In the genomic region with DNA sequence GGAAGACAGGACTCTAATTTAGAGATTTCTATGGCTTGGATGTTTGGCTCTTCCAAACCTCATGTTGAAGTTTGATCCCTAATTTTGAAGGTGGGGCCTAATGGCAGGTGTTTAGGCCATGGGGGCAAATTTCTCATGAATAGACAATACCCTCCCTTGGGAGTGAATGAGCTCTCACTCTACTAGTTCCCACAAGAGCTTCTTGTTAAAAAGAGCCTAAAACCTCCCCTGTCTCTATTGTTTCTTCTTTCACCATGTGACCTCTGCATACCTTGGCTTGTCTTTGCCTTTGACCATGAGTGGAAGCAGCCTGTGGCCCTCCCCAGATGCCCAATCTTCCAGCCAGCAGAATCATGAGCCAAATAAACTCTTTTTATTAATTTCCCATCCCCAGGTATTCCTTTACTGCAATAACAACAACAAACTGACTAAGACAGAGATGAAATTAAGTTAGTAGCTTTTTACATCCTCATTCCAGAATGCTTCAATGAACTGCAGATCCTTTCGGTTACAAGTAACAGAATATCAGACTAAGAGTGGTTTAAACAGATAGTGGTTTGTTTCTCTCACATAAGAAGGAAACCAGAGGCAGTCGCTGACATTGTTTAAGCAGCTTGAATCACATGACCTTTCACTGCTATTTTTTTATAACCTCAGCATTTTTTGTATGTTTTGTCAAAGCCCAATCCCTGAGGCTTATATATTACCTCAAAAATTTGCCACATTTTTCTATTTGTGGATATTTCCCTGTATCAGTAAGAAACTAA, we compare ENCODE assay signal across 16 cellular contexts.
DNase-seq lines count a peak whose midpoint lies in the region; ATAC-seq and TF ChIP-seq lines count a peak whose summit lies in the region.
"Had no signal": no experiment of that assay in that cellular context is flagged by ENCODE, and none has a peak within 500 bp of the region (broad histone marks: within the 10 kb centered on the region; RNA-seq: fewer than 3 reads in every experiment).

No MANE protein-coding gene starts in this region.

- no peak overlapping the region for H3K27ac Mint-ChIP-seq in type B pancreatic cell
- H3K27ac Mint-ChIP-seq: activated CD4-positive, alpha-beta T cell treated with anti-CD3 and anti-CD28 coated beads, Interleukin-2, amount 10 ng/mL, durations not matched to agents 24 days and 14 days; stimulated activated naive B cell treated with anti-CD40 and anti-IgM and Interleukin-4, amounts not matched to agents 10 μg/mL and 1 μg/mL and 100 μg/mL, for 72 hours had no signal

- ATAC-seq in GM19351 (IDR thresholded peaks at IDR 0.05; ENCODE audit: unreplicated experiment): peak; percentile 48
- ATAC-seq in HG02610 (IDR thresholded peaks at IDR 0.05; ENCODE audit: unreplicated experiment): peak; percentile 47
- peak; percentile 57 for ATAC-seq in HG03460 (IDR thresholded peaks at IDR 0.05; ENCODE audit: unreplicated experiment)
- ATAC-seq in activated T-cell treated with anti-CD3 and anti-CD28 coated beads, Interleukin-2, amount 50 U/mL, for 4 hours: no peak
- ATAC-seq: stimulated activated naive B cell treated with anti-CD40 and anti-IgM and Interleukin-4, amounts not matched to agents 10 μg/mL and 1 μg/mL and 100 μg/mL, for 72 hours had no signal

- H3K36me3 ChIP-seq in rectal smooth muscle tissue (ENCODE audit: control insufficient read depth, insufficient read depth, low read length): no peaks in the 10 kb centered on the region
- H3K36me3 ChIP-seq: ovary had no signal

- no peak overlapping the region for H3K9ac ChIP-seq in rectal smooth muscle tissue (ENCODE audit: low read length)

- no peaks in the 10 kb centered on the region for H3K27me3 ChIP-seq in rectal smooth muscle tissue (ENCODE audit: control insufficient read depth, insufficient read depth, low read length)
- H3K27me3 ChIP-seq: ovary had no signal

- no peak for DNase-seq in activated T-cell treated with anti-CD3 and anti-CD28 coated beads, Interleukin-2, amount 50 U/mL, for 4 hours
- DNase-seq in posterior cingulate gyrus (no peak), type B pancreatic cell (ENCODE audit: extremely low spot score, unreplicated experiment) (no peak)
- DNase-seq: activated CD4-positive, alpha-beta T cell treated with anti-CD3 and anti-CD28 coated beads, Interleukin-2, amount 10 ng/mL, durations not matched to agents 24 days and 14 days; activated effector memory CD4-positive, alpha-beta T cell treated with anti-CD3 and anti-CD28 coated beads, Interleukin-2, amount 50 U/mL, for 16 hours; COR-L47; NCI-H1417; NCI-H524; ovary; Right ventricle myocardium superior; stimulated activated naive B cell treated with anti-CD40 and anti-IgM and Interleukin-4, amounts not matched to agents 10 μg/mL and 1 μg/mL and 100 μg/mL, for 72 hours had no signal

- H3K27me3 Mint-ChIP-seq in activated T-cell treated with anti-CD3 and anti-CD28 coated beads, Interleukin-2, amount 50 U/mL, for 4 hours (ENCODE audit: low read depth): no peaks in the 10 kb centered on the region
- H3K27me3 Mint-ChIP-seq in type B pancreatic cell: no peaks in the 10 kb centered on the region
- H3K27me3 Mint-ChIP-seq: activated CD4-positive, alpha-beta T cell treated with anti-CD3 and anti-CD28 coated beads, Interleukin-2, amount 10 ng/mL, durations not matched to agents 24 days and 14 days; stimulated activated naive B cell treated with anti-CD40 and anti-IgM and Interleukin-4, amounts not matched to agents 10 μg/mL and 1 μg/mL and 100 μg/mL, for 72 hours had no signal

- H3K36me3 Mint-ChIP-seq in activated T-cell treated with anti-CD3 and anti-CD28 coated beads, Interleukin-2, amount 50 U/mL, for 4 hours (ENCODE audit: insufficient read depth): no peaks in the 10 kb centered on the region
- no peaks in the 10 kb centered on the region for H3K36me3 Mint-ChIP-seq in type B pancreatic cell
- H3K36me3 Mint-ChIP-seq: stimulated activated naive B cell treated with anti-CD40 and anti-IgM and Interleukin-4, amounts not matched to agents 10 μg/mL and 1 μg/mL and 100 μg/mL, for 72 hours had no signal

- peak overlapping the region; percentile 10 for H3K27ac ChIP-seq in rectal smooth muscle tissue (ENCODE audit: low read depth, low read length)
- H3K27ac ChIP-seq: ovary had no signal

- intact Hi-C loops in posterior cingulate gyrus (cut with DNase I): no loop called here

- no peak for TF ChIP-seq CTCF in type B pancreatic cell (conservative IDR thresholded peaks at IDR 0.05)

- H3K9me3 Mint-ChIP-seq in activated T-cell treated with anti-CD3 and anti-CD28 coated beads, Interleukin-2, amount 50 U/mL, for 4 hours: peaks cover 15% of the 10 kb centered on the region
- peaks cover 12% of the 10 kb centered on the region for H3K9me3 Mint-ChIP-seq in type B pancreatic cell

- no peaks in the 10 kb centered on the region for H3K4me1 ChIP-seq in rectal smooth muscle tissue (ENCODE audit: control insufficient read depth, insufficient read depth, low read length)

- no peaks in the 10 kb centered on the region for H3K4me1 Mint-ChIP-seq in activated T-cell treated with anti-CD3 and anti-CD28 coated beads, Interleukin-2, amount 50 U/mL, for 4 hours (ENCODE audit: low read depth)
- H3K4me1 Mint-ChIP-seq in type B pancreatic cell (ENCODE audit: unreplicated experiment): no peaks in the 10 kb centered on the region
- H3K4me1 Mint-ChIP-seq: activated CD4-positive, alpha-beta T cell treated with anti-CD3 and anti-CD28 coated beads, Interleukin-2, amount 10 ng/mL, durations not matched to agents 24 days and 14 days; stimulated activated naive B cell treated with anti-CD40 and anti-IgM and Interleukin-4, amounts not matched to agents 10 μg/mL and 1 μg/mL and 100 μg/mL, for 72 hours had no signal

- no peak overlapping the region for H3K4me3 Mint-ChIP-seq in activated T-cell treated with anti-CD3 and anti-CD28 coated beads, Interleukin-2, amount 50 U/mL, for 4 hours
- H3K4me3 Mint-ChIP-seq in type B pancreatic cell: no peak overlapping the region
- H3K4me3 Mint-ChIP-seq: activated CD4-positive, alpha-beta T cell treated with anti-CD3 and anti-CD28 coated beads, Interleukin-2, amount 10 ng/mL, durations not matched to agents 24 days and 14 days; stimulated activated naive B cell treated with anti-CD40 and anti-IgM and Interleukin-4, amounts not matched to agents 10 μg/mL and 1 μg/mL and 100 μg/mL, for 72 hours had no signal

- no peak overlapping the region for H3K4me3 ChIP-seq in rectal smooth muscle tissue (ENCODE audit: low read length)
- H3K4me3 ChIP-seq: lung, ovary had no signal

Comparison
In these comparisons a context has a peak if more than half of its experiments do, and no peak if none do; other contexts are left out.
1. ATAC-seq: peak in GM19351 (single experiment), HG02610 (single experiment) and HG03460 (single experiment); none in activated T-cell treated with anti-CD3 and anti-CD28 coated beads, Interleukin-2, amount 50 U/mL, for 4 hours (0 of 2).